1 cellular context compared by ENCODE assay signal in the genomic region with DNA sequence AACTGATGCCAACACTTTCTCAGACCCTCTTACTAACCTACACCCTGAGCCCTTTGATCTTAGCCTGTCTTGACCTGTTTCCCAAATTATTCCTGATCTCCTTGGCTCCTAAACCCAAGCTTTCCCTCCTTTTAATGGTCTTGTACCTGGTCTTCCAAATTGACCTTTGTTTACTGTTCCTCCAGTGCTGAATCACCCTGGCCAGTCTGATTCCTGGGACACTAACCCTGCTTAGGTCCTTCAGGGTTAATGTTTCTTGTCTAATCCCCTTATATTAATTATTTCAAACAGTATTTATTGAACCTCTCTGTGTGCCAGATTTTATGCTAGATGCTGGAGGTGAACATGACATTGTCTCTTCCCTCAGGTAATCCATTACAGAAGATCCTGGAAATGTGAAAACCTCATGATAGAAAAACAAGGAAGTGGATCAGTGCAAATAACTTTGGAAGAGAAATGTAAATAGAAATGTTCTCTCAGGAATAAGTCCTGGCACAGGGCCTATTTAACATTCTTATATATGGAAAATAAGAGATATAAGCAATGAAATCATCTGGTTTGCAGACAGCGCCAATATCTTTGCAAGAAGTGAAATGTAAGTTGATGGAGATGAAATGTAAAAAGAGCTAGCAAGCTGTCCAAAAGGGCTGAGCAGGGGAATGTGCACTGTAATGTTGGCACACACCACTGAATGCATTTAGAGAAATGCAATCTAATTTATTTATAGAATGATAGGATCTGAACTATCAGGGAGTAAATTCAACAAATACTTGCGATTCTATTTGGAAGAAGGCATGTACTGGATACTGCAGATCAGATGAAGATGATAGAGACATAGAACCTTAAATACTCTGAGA.
A peak's percentile ranks its signal among the peaks of the same experiment; 100 is the strongest.
TF ChIP-seq lines count a peak whose summit lies in the region.

No MANE protein-coding gene starts in this region.

TF ChIP-seq in SK-N-SH, 30 proteins besides CTCF, POLR2A, EP300 and RAD21:
- TF ChIP-seq EZH2phosphoT487 (IDR thresholded peaks at IDR 0.05; ENCODE audit: borderline replicate concordance, low read depth): no peak
- TF ChIP-seq RCOR1 (IDR thresholded peaks at IDR 0.05; ENCODE audit: low read length): peak; percentile 91
